In genomic region chr4:8760561-8760960, GRCh38 we compare ENCODE assay signal across 14 cellular contexts.
"Had no signal": no experiment of that assay in that cellular context is flagged by ENCODE, and none has a peak within 500 bp of the region (broad histone marks: within the 10 kb centered on the region; RNA-seq: fewer than 3 reads in every experiment).

No MANE protein-coding gene starts in this region.

- ATAC-seq: esophagus mucosa; pancreas; SK-N-SH treated with all-trans-retinoic acid at 6 μM for 48 hours; stimulated activated naive CD8-positive, alpha-beta T cell treated with anti-CD3 and anti-CD28 coated beads, Interleukin-15, Interleukin-2, amounts not matched to agents 100 U/mL and 50 U/mL, for 24 hours had no signal

- H3K27me3 Mint-ChIP-seq: activated CD4-positive, alpha-beta memory T cell treated with anti-CD3 and anti-CD28 coated beads, Interleukin-2, amount 10 ng/mL, durations not matched to agents 7 days and 5 days; activated T-cell treated with anti-CD3 and anti-CD28 coated beads, Interleukin-2, amount 50 U/mL, for 24 hours had no signal

- H3K27ac Mint-ChIP-seq: activated CD4-positive, alpha-beta memory T cell treated with anti-CD3 and anti-CD28 coated beads, Interleukin-2, amount 10 ng/mL, durations not matched to agents 7 days and 5 days; activated T-cell treated with anti-CD3 and anti-CD28 coated beads, Interleukin-2, amount 50 U/mL, for 24 hours; neural progenitor cell had no signal

- H3K27ac ChIP-seq: hepatocyte, neural progenitor cell, pancreas, upper lobe of left lung, VCaP had no signal

- H3K4me1 ChIP-seq: pancreas, upper lobe of left lung had no signal

- H3K9me3 ChIP-seq: pancreas, upper lobe of left lung had no signal

- H3K9me3 Mint-ChIP-seq: activated CD4-positive, alpha-beta memory T cell treated with anti-CD3 and anti-CD28 coated beads, Interleukin-2, amount 10 ng/mL, durations not matched to agents 7 days and 5 days; activated T-cell treated with anti-CD3 and anti-CD28 coated beads, Interleukin-2, amount 50 U/mL, for 24 hours; neural progenitor cell had no signal

- DNase-seq: activated CD4-positive, alpha-beta memory T cell treated with anti-CD3 and anti-CD28 coated beads, Interleukin-2, amount 10 ng/mL, durations not matched to agents 7 days and 5 days; activated CD4-positive, alpha-beta T cell treated with anti-CD3 and anti-CD28 coated beads for 4 hours; activated gamma-delta T cell; activated T-cell treated with anti-CD3 and anti-CD28 coated beads, Interleukin-2, amount 50 U/mL, for 24 hours; SHP77; small intestine; stimulated activated naive CD8-positive, alpha-beta T cell treated with anti-CD3 and anti-CD28 coated beads, Interleukin-15, Interleukin-2, amounts not matched to agents 100 U/mL and 50 U/mL, for 24 hours had no signal

- H3K4me3 Mint-ChIP-seq: activated CD4-positive, alpha-beta memory T cell treated with anti-CD3 and anti-CD28 coated beads, Interleukin-2, amount 10 ng/mL, durations not matched to agents 7 days and 5 days; activated T-cell treated with anti-CD3 and anti-CD28 coated beads, Interleukin-2, amount 50 U/mL, for 24 hours; neural progenitor cell had no signal

- H3K36me3 ChIP-seq: neural progenitor cell, pancreas, upper lobe of left lung had no signal

- H3K4me3 ChIP-seq: hepatocyte, neural progenitor cell, pancreas, upper lobe of left lung had no signal

- H3K36me3 Mint-ChIP-seq: neural progenitor cell had no signal

- H3K4me1 Mint-ChIP-seq: activated CD4-positive, alpha-beta memory T cell treated with anti-CD3 and anti-CD28 coated beads, Interleukin-2, amount 10 ng/mL, durations not matched to agents 7 days and 5 days had no signal

- H3K27me3 ChIP-seq: hepatocyte, neural progenitor cell, pancreas, upper lobe of left lung had no signal
